In the genomic region with DNA sequence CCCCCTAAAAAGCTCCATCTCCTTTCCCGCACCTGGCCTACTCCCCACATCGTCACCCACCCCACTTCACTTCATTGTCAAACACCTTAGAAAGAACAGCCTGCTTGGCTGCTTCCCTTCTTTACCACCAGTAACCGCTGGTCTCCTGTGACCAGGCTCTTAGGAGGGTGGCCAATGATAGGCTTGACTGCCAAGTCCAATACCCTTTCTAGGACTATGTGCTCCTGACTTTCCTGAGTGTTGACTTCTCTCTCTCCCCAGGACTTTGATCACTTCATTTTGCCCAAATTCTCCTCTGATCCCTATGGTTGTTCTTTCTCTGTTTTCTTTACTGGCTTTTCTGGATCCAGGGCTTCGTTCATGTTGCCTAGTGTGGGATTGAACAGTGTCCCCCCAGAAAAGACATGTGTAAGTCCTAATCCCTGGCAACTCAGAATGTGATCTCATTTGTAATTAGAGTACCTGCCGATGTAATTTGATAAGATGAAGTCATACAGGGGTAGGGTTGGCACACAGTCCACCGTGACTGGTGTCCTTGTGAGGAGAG, we compare ENCODE assay signal across 18 cellular contexts.
A peak's percentile ranks its signal among the peaks of the same experiment; 100 is the strongest.
DNase-seq lines count a peak whose midpoint lies in the region; ATAC-seq and TF ChIP-seq lines count a peak whose summit lies in the region.
"Had no signal": no experiment of that assay in that cellular context is flagged by ENCODE, and none has a peak within 500 bp of the region (broad histone marks: within the 10 kb centered on the region; RNA-seq: fewer than 3 reads in every experiment).

No MANE protein-coding gene starts in this region.

- H3K4me2 ChIP-seq in IMR-90 (ENCODE audit: low read depth, low read length) = no peak overlapping the region
- H3K4me2 ChIP-seq: A549, GM23338 had no signal

- no peaks in the 10 kb centered on the region for H3K36me3 Mint-ChIP-seq in activated T-helper 1 cell treated with anti-CD3 and anti-CD28 coated beads, Interleukin-12 subunit alpha, Interleukin-12 subunit beta, Interleukin-2, Interleukin-4 antibody, amounts not matched to agents 30 ng/mL and 10 ng/mL and 1 ng/mL, durations not matched to agents 14 hours and 24 hours and 36 hours (ENCODE audit: low read depth)
- H3K36me3 Mint-ChIP-seq in neural crest cell (ENCODE audit: low read depth) (no peaks in the 10 kb centered on the region), Calu3 (ENCODE audit: insufficient read depth, unreplicated experiment) (no peaks in the 10 kb centered on the region)

- TF ChIP-seq CTCF in HEK293 (tag by site-specific recombination; IDR thresholded peaks at IDR 0.05) (no peak), IMR-90 (conservative IDR thresholded peaks at IDR 0.05; ENCODE audit: low read depth, low read length) (no peak), neural crest cell (conservative IDR thresholded peaks at IDR 0.05) (no peak), Calu3 (IDR thresholded peaks at IDR 0.05; ENCODE audit: unreplicated experiment) (no peak)

- H3K4me3 ChIP-seq in HEK293 (ENCODE audit: low read depth, low read length) = no peak overlapping the region
- no peak overlapping the region for H3K4me3 ChIP-seq in IMR-90 (ENCODE audit: insufficient read depth, low read depth, low read length)
- H3K4me3 ChIP-seq: A549, GM23338 had no signal

- intact Hi-C loops in IMR-90 (cut with micrococcal nuclease) (no loop called here), Calu3 (cut with micrococcal nuclease; ENCODE audit: unreplicated experiment) (no loop called here)
- intact Hi-C loops in activated T-helper 1 cell treated with anti-CD3 and anti-CD28 coated beads, Interleukin-12 subunit alpha, Interleukin-12 subunit beta, Interleukin-2, Interleukin-4 antibody, amounts not matched to agents 30 ng/mL and 10 ng/mL and 1 ng/mL, durations not matched to agents 14 hours and 24 hours and 36 hours (cut with micrococcal nuclease) = no loop called here

- DNase-seq in IMR-90 (no peak), neural crest cell (ENCODE audit: low read depth, low spot score) (no peak), Calu3 (no peak)
- no peak for DNase-seq in activated T-helper 1 cell treated with anti-CD3 and anti-CD28 coated beads, Interleukin-12 subunit alpha, Interleukin-12 subunit beta, Interleukin-2, Interleukin-4 antibody, amounts not matched to agents 30 ng/mL and 10 ng/mL and 1 ng/mL, durations not matched to agents 14 hours and 24 hours and 36 hours (ENCODE audit: low spot score)
- DNase-seq in activated naive CD4-positive, alpha-beta T cell (lab: John Stamatoyannopoulos, UW) = no peak
- DNase-seq: AML-193; Caco-2; CD4-positive, alpha-beta T cell; DMS153; DMS79; GDM1; HCEC 1CT; HFFc6 had no signal

- BruUV-seq in IMR-90 (replicated peaks; lab: Mats Ljungman, UMichigan) = no TSS peak
- BruUV-seq in Calu3 (replicated peaks; lab: Mats Ljungman, UMichigan) = no TSS peak

- H3K79me1 ChIP-seq in IMR-90 (ENCODE audit: low read depth in 1 of 2, low read length in 2 of 2) = no peaks in the 10 kb centered on the region

- H3K27ac Mint-ChIP-seq in activated T-helper 1 cell treated with anti-CD3 and anti-CD28 coated beads, Interleukin-12 subunit alpha, Interleukin-12 subunit beta, Interleukin-2, Interleukin-4 antibody, amounts not matched to agents 30 ng/mL and 10 ng/mL and 1 ng/mL, durations not matched to agents 14 hours and 24 hours and 36 hours = peak overlapping the region; percentile 3
- H3K27ac Mint-ChIP-seq in neural crest cell (ENCODE audit: unreplicated experiment) (peak overlapping the region; percentile 51), Calu3 (ENCODE audit: unreplicated experiment) (no peak overlapping the region)
- H3K27ac Mint-ChIP-seq: CD4-positive, alpha-beta T cell; GM23338; HFFc6 had no signal

- H3K23ac ChIP-seq in IMR-90 (ENCODE audit: low read depth, low read length) = no peak overlapping the region

- no peaks in the 10 kb centered on the region; the same call in none of the 2 replicates for H3K9me1 ChIP-seq in IMR-90 (ENCODE audit: insufficient read depth, low read length)

- H2BK5ac ChIP-seq in IMR-90 (ENCODE audit: low read depth, low read length, poor library complexity, severe bottlenecking) = no peak overlapping the region

- no peaks in the 10 kb centered on the region for H3K27me3 Mint-ChIP-seq in activated T-helper 1 cell treated with anti-CD3 and anti-CD28 coated beads, Interleukin-12 subunit alpha, Interleukin-12 subunit beta, Interleukin-2, Interleukin-4 antibody, amounts not matched to agents 30 ng/mL and 10 ng/mL and 1 ng/mL, durations not matched to agents 14 hours and 24 hours and 36 hours (ENCODE audit: insufficient read depth)
- H3K27me3 Mint-ChIP-seq in neural crest cell (ENCODE audit: low read depth) (no peaks in the 10 kb centered on the region), Calu3 (ENCODE audit: unreplicated experiment) (no peaks in the 10 kb centered on the region)
- H3K27me3 Mint-ChIP-seq: CD4-positive, alpha-beta T cell had no signal

- H3K4me1 ChIP-seq in HEK293 (ENCODE audit: control insufficient read depth, insufficient read depth, low read length) (peaks cover 16% of the 10 kb centered on the region), IMR-90 (ENCODE audit: control insufficient read depth, insufficient read depth, low read length) (peaks cover 14% of the 10 kb centered on the region)
- H3K4me1 ChIP-seq: A549, Caco-2 had no signal

- H2AFZ ChIP-seq in IMR-90 (replicated peaks; ENCODE audit: low read length, poor library complexity) = no peak overlapping the region
- H2AFZ ChIP-seq: GM23338 had no signal

- no peak overlapping the region for H3K4ac ChIP-seq in IMR-90 (ENCODE audit: low read depth, low read length)

- CTCF ChIA-PET in HEK293 (lab: Yijun Ruan, JAX) (interaction anchor here (0.5 kb wide), 1 partner anchor 28 kb away, joined by 3 read pairs; no protein-coding TSS in a partner anchor), IMR-90 (lab: Yijun Ruan, JAX) (no interaction called here), Calu3 (lab: Charles Lee) (no interaction called here)

- no peak overlapping the region for H2BK120ac ChIP-seq in IMR-90 (ENCODE audit: low read depth, low read length)

- POLR2A ChIA-PET in HEK293 (lab: Yijun Ruan, JAX) (no interaction called here), IMR-90 (lab: Charles Lee; ENCODE audit: unreplicated experiment) (no interaction called here)

- no peak overlapping the region for H3K9ac ChIP-seq in IMR-90 (ENCODE audit: low read depth, low read length)

- H3K36me3 ChIP-seq in HEK293 (ENCODE audit: control insufficient read depth in 2 of 2, insufficient read depth in 1 of 2, low read length in 2 of 2) (no peaks in the 10 kb centered on the region), IMR-90 (ENCODE audit: control insufficient read depth, insufficient read depth, low read length) (no peaks in the 10 kb centered on the region)

- H3K9me3 ChIP-seq in HEK293 (ENCODE audit: control insufficient read depth, insufficient read depth, low read depth, low read length) (no peaks in the 10 kb centered on the region), IMR-90 (ENCODE audit: control insufficient read depth, insufficient read depth, low read length) (no peaks in the 10 kb centered on the region)
- H3K9me3 ChIP-seq: A549, Caco-2 had no signal

- H2AK5ac ChIP-seq in IMR-90 (ENCODE audit: low read depth, low read length) = peak overlapping the region; percentile 71; the same call in 1 of the 2 replicates

- 100% methylated on average over 1 of the region's 6 CpGs; no CpG with 5 or more reads in 1 of the 2 experiments for WGBS in IMR-90 (ENCODE audit: extremely low coverage in 2 of 2, insufficient read length in 1 of 2), 2 experiments

- no peak for TF ChIP-seq POLR2A in IMR-90 (IDR thresholded peaks at IDR 0.05; ENCODE audit: low read depth, low read length)

- no peaks in the 10 kb centered on the region for H3K9me3 Mint-ChIP-seq in activated T-helper 1 cell treated with anti-CD3 and anti-CD28 coated beads, Interleukin-12 subunit alpha, Interleukin-12 subunit beta, Interleukin-2, Interleukin-4 antibody, amounts not matched to agents 30 ng/mL and 10 ng/mL and 1 ng/mL, durations not matched to agents 14 hours and 24 hours and 36 hours
- H3K9me3 Mint-ChIP-seq in neural crest cell (no peaks in the 10 kb centered on the region), Calu3 (ENCODE audit: low read depth, unreplicated experiment) (no peaks in the 10 kb centered on the region)
- H3K9me3 Mint-ChIP-seq: CD4-positive, alpha-beta T cell; GM23338; HFFc6 had no signal

- no peak overlapping the region for H3K18ac ChIP-seq in IMR-90 (ENCODE audit: low read depth, low read length)

- H3K4me1 Mint-ChIP-seq in activated T-helper 1 cell treated with anti-CD3 and anti-CD28 coated beads, Interleukin-12 subunit alpha, Interleukin-12 subunit beta, Interleukin-2, Interleukin-4 antibody, amounts not matched to agents 30 ng/mL and 10 ng/mL and 1 ng/mL, durations not matched to agents 14 hours and 24 hours and 36 hours (ENCODE audit: low read depth) = peaks cover 4% of the 10 kb centered on the region
- H3K4me1 Mint-ChIP-seq in neural crest cell = peaks cover 4% of the 10 kb centered on the region
- peaks cover 7% of the 10 kb centered on the region for H3K4me1 Mint-ChIP-seq in Calu3 (ENCODE audit: low read depth, unreplicated experiment)

- dilution Hi-C loops in IMR-90 (cut with HindIII; ENCODE audit: low sequenced_read_pairs, unreplicated experiment) = no loop called here

- H2BK20ac ChIP-seq in IMR-90 (ENCODE audit: low read depth, low read length) = no peak overlapping the region

- H4K8ac ChIP-seq in IMR-90 (ENCODE audit: low read depth in 2 of 2, low read length in 2 of 2) = no peak overlapping the region

- no peak overlapping the region for H3K56ac ChIP-seq in IMR-90 (ENCODE audit: extremely low read depth, insufficient read depth, low read length)

- no peak overlapping the region for H3K14ac ChIP-seq in IMR-90 (replicated peaks; ENCODE audit: low read depth, low read length)

- no peaks in the 10 kb centered on the region for H3K27me3 ChIP-seq in IMR-90 (ENCODE audit: control insufficient read depth, insufficient read depth, low read length)

- H2AK9ac ChIP-seq in IMR-90 (replicated peaks; ENCODE audit: low read depth, low read length, poor library complexity) = no peak overlapping the region

- no peak overlapping the region for H3K4me3 Mint-ChIP-seq in activated T-helper 1 cell treated with anti-CD3 and anti-CD28 coated beads, Interleukin-12 subunit alpha, Interleukin-12 subunit beta, Interleukin-2, Interleukin-4 antibody, amounts not matched to agents 30 ng/mL and 10 ng/mL and 1 ng/mL, durations not matched to agents 14 hours and 24 hours and 36 hours
- H3K4me3 Mint-ChIP-seq in neural crest cell (no peak overlapping the region), Calu3 (ENCODE audit: low read depth, unreplicated experiment) (no peak overlapping the region)
- H3K4me3 Mint-ChIP-seq: CD4-positive, alpha-beta T cell; GM23338; HFFc6 had no signal

- H4K91ac ChIP-seq in IMR-90 (ENCODE audit: insufficient read depth, low read depth, low read length) = no peak overlapping the region

- no peak overlapping the region for H3K27ac ChIP-seq in HEK293 (ENCODE audit: extremely low read depth, low read depth, low read length)
- no peak overlapping the region for H3K27ac ChIP-seq in IMR-90 (ENCODE audit: insufficient read depth, low read length)
- H3K27ac ChIP-seq: A549, C4-2B had no signal

- H4K20me1 ChIP-seq in IMR-90 (ENCODE audit: insufficient read depth, low read length) = no peaks in the 10 kb centered on the region

- H4K5ac ChIP-seq in IMR-90 (ENCODE audit: low read depth, low read length) = no peak overlapping the region

- ATAC-seq in IMR-90 (ENCODE audit: low read depth) = no peak
- no peak for ATAC-seq in HG02884 (IDR thresholded peaks at IDR 0.05; ENCODE audit: unreplicated experiment)
- ATAC-seq: A549, GM23338 had no signal

- peak overlapping the region; percentile 26; the same call in 1 of the 3 replicates for H2BK15ac ChIP-seq in IMR-90 (ENCODE audit: low read depth, low read length)

- in situ Hi-C loops in IMR-90 (cut with MboI; ENCODE audit: low sequenced_read_pairs) = no loop called here

- TF ChIP-seq RAD21 in IMR-90 (IDR thresholded peaks at IDR 0.05; ENCODE audit: low read length) = no peak
